Comparison of ENCODE assay signal across 7 cellular contexts in genomic region chr9:3181049-3181953, GRCh38.
A peak's percentile ranks its signal among the peaks of the same experiment; 100 is the strongest.
DNase-seq lines count a peak whose midpoint lies in the region; ATAC-seq, FAIRE-seq and TF ChIP-seq lines count a peak whose summit lies in the region.

No MANE protein-coding gene starts in this region.

- no peaks in the 10 kb centered on the region for H3K36me3 Mint-ChIP-seq in astrocyte (ENCODE audit: low read depth, unreplicated experiment)
- no peaks in the 10 kb centered on the region for H3K36me3 Mint-ChIP-seq in immature natural killer cell

- no peak overlapping the region for H3K27ac Mint-ChIP-seq in astrocyte (ENCODE audit: unreplicated experiment)
- no peak overlapping the region for H3K27ac Mint-ChIP-seq in immature natural killer cell

- ATAC-seq in GM18502 (IDR thresholded peaks at IDR 0.05; ENCODE audit: poor library complexity, unreplicated experiment) (peak; percentile 67), HG03175 (IDR thresholded peaks at IDR 0.05; ENCODE audit: unreplicated experiment) (peak; percentile 73), GM18868 (IDR thresholded peaks at IDR 0.05; ENCODE audit: unreplicated experiment) (no peak)

- H2AFZ ChIP-seq in astrocyte (ENCODE audit: low read depth, low read length), result peak overlapping the region; percentile 78

- H3K27me3 ChIP-seq in astrocyte (ENCODE audit: insufficient read depth, low read length), result peaks cover 22% of the 10 kb centered on the region

- peaks cover 9% of the 10 kb centered on the region for H3K4me1 Mint-ChIP-seq in astrocyte (ENCODE audit: low read depth, unreplicated experiment)
- H3K4me1 Mint-ChIP-seq in immature natural killer cell, result peaks cover 0 to 2% of the 10 kb centered on the region in 2 donors

- peaks cover 6% of the 10 kb centered on the region for H3K4me1 ChIP-seq in astrocyte (ENCODE audit: insufficient read depth, low read length)

- H3K9me3 Mint-ChIP-seq in astrocyte (ENCODE audit: unreplicated experiment) (no peaks in the 10 kb centered on the region), immature natural killer cell (peaks cover 0 to 3% (median 0%) of the 10 kb centered on the region in 6 donors)

- H3K4me3 ChIP-seq in astrocyte (ENCODE audit: insufficient read depth, low read depth, low read length), result peak overlapping the region; percentile 60

- H3K27ac ChIP-seq in astrocyte (ENCODE audit: low read depth, low read length), result no peak overlapping the region

- no peak overlapping the region for H3K9ac ChIP-seq in astrocyte (ENCODE audit: low read length)

- H3K4me3 Mint-ChIP-seq in astrocyte (ENCODE audit: unreplicated experiment) (no peak overlapping the region), immature natural killer cell (peak overlapping the region in 4 of 5 donors; percentile 19 to 62 (median 42))

- no peaks in the 10 kb centered on the region for H3K79me2 ChIP-seq in astrocyte (ENCODE audit: insufficient read depth, low read length)

- H3K27me3 Mint-ChIP-seq in astrocyte (ENCODE audit: low read depth, unreplicated experiment) (peaks cover 30% of the 10 kb centered on the region), immature natural killer cell (ENCODE audit: low read depth in 3 of 3) (peaks cover 7 to 10% (median 9%) of the 10 kb centered on the region in 3 donors)

- H3K9me3 ChIP-seq in astrocyte (ENCODE audit: insufficient read depth, low read depth, low read length), result no peaks in the 10 kb centered on the region

- no peaks in the 10 kb centered on the region for H3K36me3 ChIP-seq in astrocyte (ENCODE audit: insufficient read depth, low read length)

- peak; percentile 66 to 92 for DNase-seq in NCI-H526 (lab: John Stamatoyannopoulos, UW)
- no peak for DNase-seq in astrocyte (ENCODE audit: low read depth)
- DNase-seq in immature natural killer cell, result peak; percentile 1 to 16 (median 3)
- DNase-seq in stimulated activated CD4-positive, alpha-beta T cell treated with anti-CD3 and anti-CD28 coated beads, Interleukin-4, amount 100 ng/mL, for 24 hours, result peak; percentile 24

- no peaks in the 10 kb centered on the region for H4K20me1 ChIP-seq in astrocyte (ENCODE audit: insufficient read depth, low read length)

- FAIRE-seq in astrocyte (lab: Jason Lieb, UNC), result no peak

- H3K4me2 ChIP-seq in astrocyte (ENCODE audit: low read length), result peak overlapping the region; percentile 84

- TF ChIP-seq CTCF in astrocyte (IDR thresholded peaks at IDR 0.05; ENCODE audit: insufficient read depth, low read depth, low read length), result no peak
